In genomic region chr4:41644288-41644914, GRCh38 we compare ENCODE assay signal across 1 cellular context.
TF ChIP-seq lines count a peak whose summit lies in the region.

No MANE protein-coding gene starts in this region.

TF ChIP-seq in K562, 482 proteins besides CTCF, POLR2A, EP300 and RAD21 (continued from another document):
- TF ChIP-seq DEAF1 (CRISPR knock-in tag; IDR thresholded peaks at IDR 0.05) = 0 out of 2 replicates have a peak, but pooled peaks have one; percentile 10
- TF ChIP-seq SMC3 (conservative IDR thresholded peaks at IDR 0.05; ENCODE audit: insufficient read depth, low read depth, low read length) = peak; percentile 56
- no peak for TF ChIP-seq STAT5B (CRISPR knock-in tag; IDR thresholded peaks at IDR 0.05)
- no peak for TF ChIP-seq GATAD2A (IDR thresholded peaks at IDR 0.05)
- 0 out of 2 replicates have a peak, but pooled peaks have one; percentile 18 for TF ChIP-seq BHLHE40 (IDR thresholded peaks at IDR 0.05; ENCODE audit: low read length)
- TF ChIP-seq CREB1 (IDR thresholded peaks at IDR 0.05) = no peak
- 0 out of 2 replicates have a peak, but pooled peaks have one; percentile 20 for TF ChIP-seq CREB1 (CRISPR knock-in tag; IDR thresholded peaks at IDR 0.05)
- TF ChIP-seq SP1 (CRISPR knock-in tag; IDR thresholded peaks at IDR 0.05) = no peak
- peak in 1 of 2 experiments; percentile 39 for TF ChIP-seq E2F6 (IDR thresholded peaks at IDR 0.05; ENCODE audit: borderline replicate concordance in 1 of 2, extremely low read depth in 1 of 2, insufficient read depth in 1 of 2, insufficient read length in 1 of 2, low read depth in 1 of 2, low read length in 1 of 2, poor library complexity in 1 of 2, severe bottlenecking in 1 of 2)
- peak; percentile 56; the same call in 1 of the 2 replicates for TF ChIP-seq RB1 (IDR thresholded peaks at IDR 0.05; ENCODE audit: low read depth)
- TF ChIP-seq USF2 (CRISPR knock-in tag; IDR thresholded peaks at IDR 0.05) = 0 out of 2 replicates have a peak, but pooled peaks have one; percentile 13
- TF ChIP-seq ZNF511 (CRISPR knock-in tag; IDR thresholded peaks at IDR 0.05) = 0 out of 2 replicates have a peak, but pooled peaks have one; percentile 39
